15 cellular contexts compared by ENCODE assay signal in genomic region chr12:6273209-6273928, GRCh38. TPM values are rescaled to one million over a fixed set of nuclear protein-coding genes. Genes with fewer than 3 reads are reported as not detected.
DNase-seq lines count a peak whose midpoint lies in the region; ATAC-seq, FAIRE-seq and TF ChIP-seq lines count a peak whose summit lies in the region.
"Had no signal": no experiment of that assay in that cellular context is flagged by ENCODE, and none has a peak within 500 bp of the region (broad histone marks: within the 10 kb centered on the region; RNA-seq: fewer than 3 reads in every experiment).

No MANE protein-coding gene starts in this region.

- H3F3A ChIP-seq in PC-9 (ENCODE audit: insufficient read depth, low read depth) = peaks cover 60% of the 10 kb centered on the region

- H3K4me2 ChIP-seq in PC-9 = peak overlapping the region; percentile 73

- intact Hi-C loops in PC-9 (cut with micrococcal nuclease; ENCODE audit: unreplicated experiment) = loop anchor here (1.0 to 10.0 kb wide), 2 partner anchors 22 to 1949 kb away; partner anchors contain the start of gene TIGAR
- intact Hi-C loops in esophagus muscularis mucosa (cut with DNase I) = no loop called here
- intact Hi-C loops in posterior vena cava (cut with DNase I) = loop anchor here in 1 of 2 donors (5.0 kb wide), 1 partner anchor 401 kb away; no protein-coding TSS in a partner anchor

- H2AFZ ChIP-seq in PC-9 = no peak overlapping the region

- H3K4me3 ChIP-seq in GM06990 (replicated peaks; ENCODE audit: low read depth, low read length) (no peak overlapping the region), PC-9 (peak overlapping the region; percentile 12; the same call in 1 of the 2 replicates), esophagus muscularis mucosa (no peak overlapping the region)
- H3K4me3 ChIP-seq: HAP-1 had no signal

- ATAC-seq in GM19467 (IDR thresholded peaks at IDR 0.05; ENCODE audit: unreplicated experiment) (no peak), HG02885 (IDR thresholded peaks at IDR 0.05; ENCODE audit: poor library complexity, unreplicated experiment) (no peak)
- ATAC-seq in activated CD4-positive, CD25-positive, alpha-beta regulatory T cell treated with anti-CD3 and anti-CD28 coated beads, Interleukin-2, amount 50 U/mL, for 24 hours = no peak
- ATAC-seq: naive thymus-derived CD4-positive, alpha-beta T cell had no signal

- H3K9me3 ChIP-seq in PC-9 (ENCODE audit: insufficient read depth, low read depth) = no peaks in the 10 kb centered on the region
- H3K9me3 ChIP-seq in esophagus muscularis mucosa = no peaks in the 10 kb centered on the region
- H3K9me3 ChIP-seq: HAP-1 had no signal

- no peaks in the 10 kb centered on the region for H3K9me2 ChIP-seq in PC-9 (ENCODE audit: insufficient read depth)

- TF ChIP-seq CTCF in GM06990 (IDR thresholded peaks at IDR 0.05; ENCODE audit: insufficient read depth, low read length, poor library complexity, severe bottlenecking) (peak; percentile 23), PC-9 (conservative IDR thresholded peaks at IDR 0.05) (no peak; the same call in 1 of the 2 replicates), esophagus muscularis mucosa (IDR thresholded peaks at IDR 0.05) (no peak), D721Med (IDR thresholded peaks at IDR 0.05; ENCODE audit: insufficient read depth, missing control alignments) (no peak)

- FAIRE-seq in D721Med (lab: Jason Lieb, UNC) = no peak

- peaks cover 72% of the 10 kb centered on the region for H3K4me1 ChIP-seq in PC-9 (replicated peaks; ENCODE audit: insufficient read depth)
- H3K4me1 ChIP-seq in esophagus muscularis mucosa = peaks cover 29 to 65% (median 50%) of the 10 kb centered on the region in 4 donors

- TF ChIP-seq POLR2A in esophagus muscularis mucosa (IDR thresholded peaks at IDR 0.05; ENCODE audit: low read depth) = no peak

- H3K36me3 ChIP-seq in GM06990 (ENCODE audit: control insufficient read depth, insufficient read depth, low read length) = no peaks in the 10 kb centered on the region
- no peaks in the 10 kb centered on the region for H3K36me3 ChIP-seq in PC-9 (ENCODE audit: low read depth)
- H3K36me3 ChIP-seq in esophagus muscularis mucosa = no peaks in the 10 kb centered on the region
- H3K36me3 ChIP-seq: HAP-1 had no signal

- CTCF ChIA-PET in PC-9 (lab: Charles Lee) = interaction anchor here (0.6 to 2.8 kb wide), 10 partner anchors 12 to 192 kb away, joined by 3 to 17 read pairs (median 4); no protein-coding TSS in a partner anchor

- H3K27ac ChIP-seq in PC-9 (peak overlapping the region; percentile 98), esophagus muscularis mucosa (replicated peaks in 1 of 4) (peak overlapping the region; percentile 48 to 56 (median 53))

- no peak for TF ChIP-seq EP300 in esophagus muscularis mucosa (IDR thresholded peaks at IDR 0.05)

- POLR2A ChIA-PET in PC-9 (lab: Charles Lee; ENCODE audit: unreplicated experiment) = interaction anchor here (0.6 to 2.8 kb wide), 21 partner anchors 22 to 1311 kb away, joined by 3 to 45 read pairs (median 5); partner anchors contain the start of genes CD9, GAPDH and ZNF384

- H3K27me3 ChIP-seq in GM06990 (replicated peaks; ENCODE audit: control insufficient read depth, insufficient read depth, low read length) (peaks cover 5% of the 10 kb centered on the region), PC-9 (ENCODE audit: insufficient read depth, low read depth) (no peaks in the 10 kb centered on the region), esophagus muscularis mucosa (no peaks in the 10 kb centered on the region)

- no peaks in the 10 kb centered on the region for H4K20me1 ChIP-seq in PC-9 (ENCODE audit: insufficient read depth)

- TSS peak; percentile 80 for BruUV-seq in PC-9 (replicated peaks; lab: Mats Ljungman, UMichigan)

- no peak for DNase-seq in GM06990 (ENCODE audit: extremely low read depth, insufficient read length)
- peak in 1 of 2 experiments; percentile 50 for DNase-seq in PC-9
- DNase-seq in esophagus muscularis mucosa (ENCODE audit: extremely low spot score) = no peak
- DNase-seq in posterior vena cava (ENCODE audit: low spot score) = peak; percentile 76
- no peak for DNase-seq in D721Med (ENCODE audit: insufficient read length, low spot score)
- DNase-seq: activated CD4-positive, CD25-positive, alpha-beta regulatory T cell treated with anti-CD3 and anti-CD28 coated beads, Interleukin-2, amount 50 U/mL, for 72 hours; activated naive CD4-positive, alpha-beta T cell treated with anti-CD3 and anti-CD28 coated beads, Interleukin-2, amount 10 ng/mL, durations not matched to agents 7 days and 5 days; SIG-M5 had no signal

- no peaks in the 10 kb centered on the region for H3K79me2 ChIP-seq in PC-9 (ENCODE audit: low read depth)

- 76% methylated on average over 8 of the region's 11 CpGs for WGBS in esophagus muscularis mucosa

RNA-seq across cellular contexts. Expression of gene PLEKHG6, which starts 37.1 kb away (rescaled TPM):
- total RNA-seq in PC-9 (2021) (86.5 and 89.9 TPM in 2 replicates), esophagus muscularis mucosa (under 1 TPM in 2 of 4 donors, not detected in 2; 0.52 to 0.75 TPM), posterior vena cava (under 1 TPM in 1 of 2 donors, not detected in 1; 0.51 TPM)
- total RNA-seq: B cell; LHCN-M2; naive thymus-derived CD4-positive, alpha-beta T cell had no signal

Comparison
In these comparisons a context has a peak if more than half of its experiments do, and no peak if none do; other contexts are left out.
1. RNA of gene PLEKHG6, which starts 37.1 kb away (total RNA-seq): 86.5 to 89.9 TPM in PC-9; 0.52 to 0.75 TPM in esophagus muscularis mucosa and 0.51 TPM in posterior vena cava; every median in the first group is over 10 times any median in the second.